10 cellular contexts compared by ENCODE assay signal in genomic region chr18:55376387-55376786, GRCh38.
A peak's percentile ranks its signal among the peaks of the same experiment; 100 is the strongest.
DNase-seq lines count a peak whose midpoint lies in the region; ATAC-seq and TF ChIP-seq lines count a peak whose summit lies in the region.
"Had no signal": no experiment of that assay in that cellular context is flagged by ENCODE, and none has a peak within 500 bp of the region (broad histone marks: within the 10 kb centered on the region; RNA-seq: fewer than 3 reads in every experiment).

No MANE protein-coding gene starts in this region.

- ATAC-seq in GM18873 (IDR thresholded peaks at IDR 0.05; ENCODE audit: low FRiP score, unreplicated experiment), result peak; percentile 99
- ATAC-seq in GM21529 (IDR thresholded peaks at IDR 0.05; ENCODE audit: unreplicated experiment), result peak; percentile 99
- peak; percentile 94 for ATAC-seq in HG03159 (IDR thresholded peaks at IDR 0.05; ENCODE audit: unreplicated experiment)
- ATAC-seq in lung (ENCODE audit: insufficient read depth, low FRiP score), result peak; percentile 27
- ATAC-seq: activated CD8-positive, alpha-beta T cell treated with anti-CD3 and anti-CD28 coated beads for 36 hours had no signal

- H3K36me3 ChIP-seq in lung (ENCODE audit: control insufficient read depth in 2 of 2, insufficient read depth in 2 of 2, low read length in 2 of 2), result peaks cover 2 to 3% of the 10 kb centered on the region in 2 donors

- no peaks in the 10 kb centered on the region for H3K27me3 ChIP-seq in lung (ENCODE audit: control insufficient read depth, insufficient read depth)

- peaks cover 0 to 1% of the 10 kb centered on the region in 2 donors for H3K9me3 ChIP-seq in lung (ENCODE audit: control insufficient read depth in 2 of 2, insufficient read depth in 1 of 2, low read length in 1 of 2)

- H3K36me3 Mint-ChIP-seq in activated CD4-positive, alpha-beta memory T cell treated with anti-CD3 and anti-CD28 coated beads, Interleukin-2, amount 10 ng/mL, durations not matched to agents 7 days and 5 days (ENCODE audit: low read depth), result no peaks in the 10 kb centered on the region

- no peak for TF ChIP-seq CTCF in lung (IDR thresholded peaks at IDR 0.05; ENCODE audit: control extremely low read depth, extremely low read depth)

- POLR2A ChIA-PET in activated CD4-positive, alpha-beta memory T cell treated with anti-CD3 and anti-CD28 coated beads, Interleukin-2, amount 10 ng/mL, durations not matched to agents 7 days and 5 days (lab: Charles Lee), result no interaction called here

- H3K4me3 ChIP-seq in lung, result no peak overlapping the region

- 81 to 93% methylated on average over 2 of the region's 2 CpGs for WGBS in lung, 2 donors

- no peak overlapping the region for H3K27ac ChIP-seq in lung (ENCODE audit: low read depth in 1 of 2, low read length in 1 of 2)
- H3K27ac ChIP-seq: HL-60, parathyroid adenoma had no signal

- DNase-seq in lung (ENCODE audit: low spot score) (no peak), cerebellum (ENCODE audit: low spot score) (no peak)
- no peak for DNase-seq in stimulated activated CD4-positive, alpha-beta T cell treated with anti-CD3 and anti-CD28 coated beads, Interleukin-15, amount 100 ng/mL, for 24 hours
- DNase-seq in activated CD4-positive, alpha-beta memory T cell treated with anti-CD3 and anti-CD28 coated beads, Interleukin-2, amount 10 ng/mL, durations not matched to agents 7 days and 5 days, result no peak
- DNase-seq: activated CD8-positive, alpha-beta T cell treated with anti-CD3 and anti-CD28 coated beads for 36 hours had no signal

- no peak overlapping the region for H3K27ac Mint-ChIP-seq in activated CD4-positive, alpha-beta memory T cell treated with anti-CD3 and anti-CD28 coated beads, Interleukin-2, amount 10 ng/mL, durations not matched to agents 7 days and 5 days
- H3K27ac Mint-ChIP-seq: activated CD8-positive, alpha-beta T cell treated with anti-CD3 and anti-CD28 coated beads for 36 hours had no signal

- H3K27me3 Mint-ChIP-seq in activated CD4-positive, alpha-beta memory T cell treated with anti-CD3 and anti-CD28 coated beads, Interleukin-2, amount 10 ng/mL, durations not matched to agents 7 days and 5 days, result no peaks in the 10 kb centered on the region
- H3K27me3 Mint-ChIP-seq: activated CD8-positive, alpha-beta T cell treated with anti-CD3 and anti-CD28 coated beads for 36 hours had no signal

- CTCF ChIA-PET in activated CD4-positive, alpha-beta memory T cell treated with anti-CD3 and anti-CD28 coated beads, Interleukin-2, amount 10 ng/mL, durations not matched to agents 7 days and 5 days (lab: Charles Lee), result no interaction called here

- no peaks in the 10 kb centered on the region for H3K9me3 Mint-ChIP-seq in activated CD4-positive, alpha-beta memory T cell treated with anti-CD3 and anti-CD28 coated beads, Interleukin-2, amount 10 ng/mL, durations not matched to agents 7 days and 5 days

- H3K4me1 ChIP-seq in lung (ENCODE audit: control insufficient read depth in 2 of 2, insufficient read depth in 2 of 2, low read length in 2 of 2), result peaks cover 1 to 2% of the 10 kb centered on the region in 2 donors
- H3K4me1 ChIP-seq: parathyroid adenoma had no signal

- no peaks in the 10 kb centered on the region for H3K4me1 Mint-ChIP-seq in activated CD4-positive, alpha-beta memory T cell treated with anti-CD3 and anti-CD28 coated beads, Interleukin-2, amount 10 ng/mL, durations not matched to agents 7 days and 5 days

- no peak overlapping the region for H3K4me3 Mint-ChIP-seq in activated CD4-positive, alpha-beta memory T cell treated with anti-CD3 and anti-CD28 coated beads, Interleukin-2, amount 10 ng/mL, durations not matched to agents 7 days and 5 days
- H3K4me3 Mint-ChIP-seq: activated CD8-positive, alpha-beta T cell treated with anti-CD3 and anti-CD28 coated beads for 36 hours had no signal

Comparison
In these comparisons a context has a peak if more than half of its experiments do, and no peak if none do; other contexts are left out.
1. ATAC-seq: peak in every context shown above with its lines; median percentile 99 in GM18873; 99 in GM21529; 94 in HG03159; 27 in lung.